Comparison of ENCODE assay signal across 11 cellular contexts in genomic region chr6:35668096-35668495, GRCh38. TPM values are rescaled to one million over a fixed set of nuclear protein-coding genes. Genes with fewer than 3 reads are reported as not detected.
DNase-seq lines count a peak whose midpoint lies in the region; ATAC-seq and TF ChIP-seq lines count a peak whose summit lies in the region.
"Had no signal": no experiment of that assay in that cellular context is flagged by ENCODE, and none has a peak within 500 bp of the region (broad histone marks: within the 10 kb centered on the region; RNA-seq: fewer than 3 reads in every experiment).

No MANE protein-coding gene starts in this region.

- H3K4me3 Mint-ChIP-seq in MCF 10A (ENCODE audit: unreplicated experiment) = peak overlapping the region; percentile 31
- peak overlapping the region; percentile 68 for H3K4me3 Mint-ChIP-seq in activated CD8-positive, alpha-beta T cell treated with anti-CD3 and anti-CD28 coated beads for 36 hours
- H3K4me3 Mint-ChIP-seq in stimulated activated naive CD8-positive, alpha-beta T cell treated with anti-CD3 and anti-CD28 coated beads, Interleukin-15, amount 100 ng/mL, for 72 hours = peak overlapping the region; percentile 84 to 90

- DNase-seq in MCF 10A (ENCODE audit: unreplicated experiment) (no peak), breast epithelium (ENCODE audit: low spot score in 2 of 2) (no peak), left lobe of liver (ENCODE audit: low spot score) (no peak), NCI-H2081 treated with DMSO at 0.1 percent for 48 hours (lab: John Stamatoyannopoulos, UW) (no peak)
- no peak for DNase-seq in activated CD8-positive, alpha-beta T cell treated with anti-CD3 and anti-CD28 coated beads for 36 hours
- DNase-seq in stimulated activated naive CD8-positive, alpha-beta T cell treated with anti-CD3 and anti-CD28 coated beads, Interleukin-15, amount 100 ng/mL, for 72 hours = no peak
- DNase-seq: activated CD4-positive, CD25-positive, alpha-beta regulatory T cell treated with anti-CD3 and anti-CD28 coated beads, Interleukin-2, amount 50 U/mL, for 72 hours; kidney; RPMI8226 had no signal

- no peak overlapping the region for H3K27ac ChIP-seq in breast epithelium

- no TSS peak for BruUV-seq in MCF 10A (replicated peaks; lab: Mats Ljungman, UMichigan)

- H3K27me3 Mint-ChIP-seq in MCF 10A (ENCODE audit: insufficient read depth, unreplicated experiment) = no peaks in the 10 kb centered on the region
- H3K27me3 Mint-ChIP-seq in activated CD8-positive, alpha-beta T cell treated with anti-CD3 and anti-CD28 coated beads for 36 hours = no peaks in the 10 kb centered on the region
- no peaks in the 10 kb centered on the region for H3K27me3 Mint-ChIP-seq in stimulated activated naive CD8-positive, alpha-beta T cell treated with anti-CD3 and anti-CD28 coated beads, Interleukin-15, amount 100 ng/mL, for 72 hours

- no peak for ATAC-seq in activated CD8-positive, alpha-beta T cell treated with anti-CD3 and anti-CD28 coated beads for 36 hours
- ATAC-seq in left lobe of liver (peak; percentile 17), GM19328 (IDR thresholded peaks at IDR 0.05; ENCODE audit: unreplicated experiment) (no peak), HG03342 (IDR thresholded peaks at IDR 0.05; ENCODE audit: unreplicated experiment) (no peak)
- ATAC-seq in stimulated activated naive CD8-positive, alpha-beta T cell treated with anti-CD3 and anti-CD28 coated beads, Interleukin-15, amount 100 ng/mL, for 72 hours = no peak

- peaks cover 16% of the 10 kb centered on the region for H3K4me1 Mint-ChIP-seq in MCF 10A (ENCODE audit: insufficient read depth, unreplicated experiment)
- peaks cover 31% of the 10 kb centered on the region for H3K4me1 Mint-ChIP-seq in activated CD8-positive, alpha-beta T cell treated with anti-CD3 and anti-CD28 coated beads for 36 hours (ENCODE audit: low read depth)
- H3K4me1 Mint-ChIP-seq in stimulated activated naive CD8-positive, alpha-beta T cell treated with anti-CD3 and anti-CD28 coated beads, Interleukin-15, amount 100 ng/mL, for 72 hours = peaks cover 49% of the 10 kb centered on the region

- H3K4me3 ChIP-seq in breast epithelium = no peak overlapping the region

- H3K36me3 Mint-ChIP-seq in MCF 10A (ENCODE audit: insufficient read depth, unreplicated experiment) = peaks cover 40% of the 10 kb centered on the region
- H3K36me3 Mint-ChIP-seq in activated CD8-positive, alpha-beta T cell treated with anti-CD3 and anti-CD28 coated beads for 36 hours (ENCODE audit: low read depth) = peaks cover 14% of the 10 kb centered on the region

- H3K27ac Mint-ChIP-seq in MCF 10A (ENCODE audit: low read depth, unreplicated experiment) = peak overlapping the region; percentile 5
- peak overlapping the region; percentile 91 for H3K27ac Mint-ChIP-seq in activated CD8-positive, alpha-beta T cell treated with anti-CD3 and anti-CD28 coated beads for 36 hours
- peak overlapping the region; percentile 95 to 98 for H3K27ac Mint-ChIP-seq in stimulated activated naive CD8-positive, alpha-beta T cell treated with anti-CD3 and anti-CD28 coated beads, Interleukin-15, amount 100 ng/mL, for 72 hours

- TF ChIP-seq CTCF in MCF 10A (IDR thresholded peaks at IDR 0.05; ENCODE audit: unreplicated experiment) (no peak), breast epithelium (IDR thresholded peaks at IDR 0.05) (no peak)
- no peak for TF ChIP-seq CTCF in activated CD8-positive, alpha-beta T cell treated with anti-CD3 and anti-CD28 coated beads for 36 hours (IDR thresholded peaks at IDR 0.05)

- intact Hi-C loops in MCF 10A (cut with micrococcal nuclease) (no loop called here), breast epithelium (cut with DNase I; ENCODE audit: low total_unique reads) (no loop called here)
- intact Hi-C loops in activated CD8-positive, alpha-beta T cell treated with anti-CD3 and anti-CD28 coated beads for 36 hours (cut with micrococcal nuclease) = loop anchor here (5.0 kb wide), 2 partner anchors 59 to 66 kb away; no protein-coding TSS in a partner anchor

- no peaks in the 10 kb centered on the region for H3K36me3 ChIP-seq in breast epithelium

- no peaks in the 10 kb centered on the region for H3K9me3 Mint-ChIP-seq in MCF 10A (ENCODE audit: unreplicated experiment)
- H3K9me3 Mint-ChIP-seq in activated CD8-positive, alpha-beta T cell treated with anti-CD3 and anti-CD28 coated beads for 36 hours = no peaks in the 10 kb centered on the region
- H3K9me3 Mint-ChIP-seq in stimulated activated naive CD8-positive, alpha-beta T cell treated with anti-CD3 and anti-CD28 coated beads, Interleukin-15, amount 100 ng/mL, for 72 hours = no peaks in the 10 kb centered on the region

- H3K27me3 ChIP-seq in breast epithelium = no peaks in the 10 kb centered on the region

- CTCF ChIA-PET in MCF 10A (lab: Yijun Ruan, JAX) = interaction anchor here (1.1 to 2.3 kb wide), 2 partner anchors 13 to 16 kb away, joined by 3 to 7 read pairs; no protein-coding TSS in a partner anchor
- CTCF ChIA-PET in activated CD8-positive, alpha-beta T cell treated with anti-CD3 and anti-CD28 coated beads for 36 hours (lab: Charles Lee) = interaction anchor here (1.0 to 4.6 kb wide), 7 partner anchors 9 to 84 kb away, joined by 3 to 36 read pairs (median 3); partner anchors contain the start of gene ARMC12

- no peaks in the 10 kb centered on the region for H3K4me1 ChIP-seq in breast epithelium

- H3K9me3 ChIP-seq in breast epithelium = no peaks in the 10 kb centered on the region

- POLR2A ChIA-PET in MCF 10A (lab: Yijun Ruan, JAX) = interaction anchor here (1.6 to 17.0 kb wide), 8 partner anchors 9 to 77 kb away, joined by 5 to 285 read pairs (median 17); partner anchors contain the start of genes ARMC12 and FKBP5
- POLR2A ChIA-PET in activated CD8-positive, alpha-beta T cell treated with anti-CD3 and anti-CD28 coated beads for 36 hours (lab: Charles Lee) = interaction anchor here (0.6 to 3.2 kb wide), 3 partner anchors 12 to 65 kb away, joined by 3 to 13 read pairs (median 4); no protein-coding TSS in a partner anchor

- no peak for TF ChIP-seq POLR2A in breast epithelium (IDR thresholded peaks at IDR 0.05)

RNA-seq across cellular contexts. Expression of gene FKBP5, which starts 20.6 kb away (rescaled TPM):
- total RNA-seq in MCF 10A (2022) = 304 and 387 TPM in 2 replicates
- 100 to 1,000 TPM; 167 to 970 (median 266) TPM for total RNA-seq in breast epithelium
- 10 to 100 TPM; 90.6 to 93.4 TPM for total RNA-seq in activated CD8-positive, alpha-beta T cell treated with anti-CD3 and anti-CD28 coated beads for 36 hours
- total RNA-seq in left lobe of liver = 156 TPM

Comparison
In these comparisons a context has a peak if more than half of its experiments do, and no peak if none do; other contexts are left out.
1. H3K27ac Mint-ChIP-seq: peak in every context shown above with its lines; median percentile 96 in stimulated activated naive CD8-positive, alpha-beta T cell treated with anti-CD3 and anti-CD28 coated beads, Interleukin-15, amount 100 ng/mL, for 72 hours; 91 in activated CD8-positive, alpha-beta T cell treated with anti-CD3 and anti-CD28 coated beads for 36 hours; 5 in MCF 10A.
2. H3K4me3 Mint-ChIP-seq: peak in every context shown above with its lines; median percentile 87 in stimulated activated naive CD8-positive, alpha-beta T cell treated with anti-CD3 and anti-CD28 coated beads, Interleukin-15, amount 100 ng/mL, for 72 hours; 68 in activated CD8-positive, alpha-beta T cell treated with anti-CD3 and anti-CD28 coated beads for 36 hours; 31 in MCF 10A.